Comparison of ENCODE assay signal across 8 cellular contexts in the genomic region with DNA sequence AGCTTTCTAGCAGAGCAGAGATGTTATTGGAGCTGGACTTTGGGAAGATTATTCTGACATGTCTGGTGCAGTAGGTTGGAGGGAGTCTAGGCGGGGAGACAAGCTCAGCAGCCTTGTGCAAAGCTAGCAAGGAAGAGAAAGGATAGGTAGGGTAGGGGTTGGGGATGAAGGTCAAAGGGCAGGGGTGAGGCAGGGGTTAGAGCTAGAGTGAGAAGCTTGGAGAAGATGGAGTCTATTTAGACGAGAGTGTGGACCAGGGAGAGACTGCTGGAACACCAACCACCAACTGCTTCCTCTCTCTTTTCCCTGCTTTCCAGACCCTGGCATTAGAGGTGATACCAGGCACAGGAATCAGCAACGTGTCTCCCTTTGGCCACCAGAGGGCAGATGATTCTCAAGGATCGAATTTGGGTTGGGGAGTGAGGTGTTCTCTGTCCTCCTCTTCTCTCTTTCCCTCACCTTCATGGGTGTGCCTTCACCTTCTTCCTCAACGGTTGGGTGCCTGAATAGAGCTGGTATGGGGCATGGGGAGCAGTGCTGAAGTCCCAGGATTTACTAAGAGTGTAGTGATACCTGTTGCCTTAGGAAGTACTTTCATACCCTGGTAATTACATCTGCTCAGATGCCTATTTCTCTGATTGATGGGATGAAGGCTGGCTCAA. TPM values are rescaled to one million over a fixed set of nuclear protein-coding genes. Genes with fewer than 3 reads are reported as not detected.
DNase-seq lines count a peak whose midpoint lies in the region; ATAC-seq and TF ChIP-seq lines count a peak whose summit lies in the region.

No MANE protein-coding gene starts in this region.

- H3K27me3 ChIP-seq in AG04450 (ENCODE audit: control insufficient read depth, insufficient read depth, low read length) (no peaks in the 10 kb centered on the region), H7 (ENCODE audit: control insufficient read depth, insufficient read depth, low read length) (no peaks in the 10 kb centered on the region)

- POLR2A ChIA-PET in AG04450 (lab: Yijun Ruan, JAX), result no interaction called here

- H3K36me3 ChIP-seq in H7 (replicated peaks; ENCODE audit: control insufficient read depth, insufficient read depth, low read length), result no peaks in the 10 kb centered on the region

- TF ChIP-seq CTCF in AG04450 (IDR thresholded peaks at IDR 0.05; ENCODE audit: low read depth, low read length) (peak; percentile 87), choroid plexus epithelial cell (conservative IDR thresholded peaks at IDR 0.05; ENCODE audit: low read depth, low read length) (peak; percentile 96)

- CTCF ChIA-PET in AG04450 (lab: Charles Lee), result interaction anchor here (0.6 to 8.2 kb wide), 50 partner anchors 8 to 315 kb away, joined by 3 to 256 read pairs (median 5); partner anchors contain the start of genes NAA40, SPINDOC and ZFTA

- H3K4me3 ChIP-seq in AG04450 (ENCODE audit: low read depth, low read length) (no peak overlapping the region), H7 (ENCODE audit: insufficient read depth, low read depth, low read length) (no peak overlapping the region), choroid plexus epithelial cell (ENCODE audit: low read depth, low read length) (no peak overlapping the region)

- DNase-seq in AG04450 (ENCODE audit: low read depth, low spot score) (no peak), H7 (peak; percentile 85), NCI-H510A (lab: John Stamatoyannopoulos, UW) (peak; percentile 49), choroid plexus epithelial cell (ENCODE audit: low read depth) (peak; percentile 83), left kidney (ENCODE audit: low read depth, low spot score) (peak; percentile 94)
- peak; percentile 80 for DNase-seq in activated CD4-positive, alpha-beta T cell treated with anti-CD3 and anti-CD28 coated beads for 48 hours
- peak; percentile 83 for DNase-seq in stimulated activated CD4-positive, alpha-beta T cell treated with anti-CD3 and anti-CD28 coated beads, Interleukin-4, amount 100 ng/mL, for 24 hours

- H3K27ac ChIP-seq in AG04450 (ENCODE audit: low read depth, low read length), result no peak overlapping the region

- no peaks in the 10 kb centered on the region; the same call in 1 of the 2 replicates for H3K9me3 ChIP-seq in AG04450 (ENCODE audit: control insufficient read depth, insufficient read depth, low read length)

- no peak for ATAC-seq in HG03457 (IDR thresholded peaks at IDR 0.05; ENCODE audit: unreplicated experiment)

RNA-seq across cellular contexts. Expression of gene MARK2, which starts 1.8 kb away (rescaled TPM):
- polyA plus RNA-seq in AG04450 (2011; rRNA removed), result 14.5 and 16.5 TPM in 2 replicates
- polyA minus RNA-seq in AG04450 (2011; rRNA and poly(A)+ RNA removed), result 16.7 and 17.9 TPM in 2 replicates
- total RNA-seq in H7 (2014; rRNA removed; shearing (Covaris generic)), result 26.5 and 30.2 TPM in 2 replicates

RNA-seq across cellular contexts. Expression of gene SPINDOC, which starts 23.9 kb away (rescaled TPM):
- 15.8 and 20.9 TPM in 2 replicates for polyA plus RNA-seq in AG04450 (2011; rRNA removed)
- 9.1 and 11.2 TPM in 2 replicates for polyA minus RNA-seq in AG04450 (2011; rRNA and poly(A)+ RNA removed)
- total RNA-seq in H7 (2014; rRNA removed; shearing (Covaris generic)), result 106 and 107 TPM in 2 replicates
